In genomic region chr6:112906737-112907136, GRCh38 we compare ENCODE assay signal across 14 cellular contexts.
DNase-seq lines count a peak whose midpoint lies in the region; ATAC-seq and TF ChIP-seq lines count a peak whose summit lies in the region.
"Had no signal": no experiment of that assay in that cellular context is flagged by ENCODE, and none has a peak within 500 bp of the region (broad histone marks: within the 10 kb centered on the region; RNA-seq: fewer than 3 reads in every experiment).

No MANE protein-coding gene starts in this region.

- no peaks in the 10 kb centered on the region for H4K20me1 ChIP-seq in osteoblast (ENCODE audit: insufficient read depth, low read length)

- peak overlapping the region; percentile 80 for H3K27ac ChIP-seq in osteoblast (ENCODE audit: low read depth, low read length)
- H3K27ac ChIP-seq: gastrocnemius medialis had no signal

- no peak overlapping the region for H3K4me3 ChIP-seq in osteoblast (ENCODE audit: insufficient read depth, low read length)
- H3K4me3 ChIP-seq: gastrocnemius medialis had no signal

- peaks cover 26% of the 10 kb centered on the region for H3K4me1 ChIP-seq in osteoblast (ENCODE audit: insufficient read depth, low read length)
- H3K4me1 ChIP-seq: gastrocnemius medialis had no signal

- no peaks in the 10 kb centered on the region for H3K27me3 ChIP-seq in osteoblast (ENCODE audit: insufficient read depth, low read length)
- H3K27me3 ChIP-seq: gastrocnemius medialis had no signal

- no peak for ATAC-seq in HG02642 (IDR thresholded peaks at IDR 0.05; ENCODE audit: poor library complexity, unreplicated experiment)
- ATAC-seq: gastrocnemius medialis, HCT116 had no signal

- peak overlapping the region; percentile 59 for H3K4me2 ChIP-seq in osteoblast (ENCODE audit: insufficient read depth, low read length)

- no peak overlapping the region for H2AFZ ChIP-seq in osteoblast (ENCODE audit: low read length)

- H3K79me2 ChIP-seq in osteoblast (ENCODE audit: insufficient read depth, low read length): no peaks in the 10 kb centered on the region

- H3K36me3 ChIP-seq in osteoblast (ENCODE audit: insufficient read depth, low read length): no peaks in the 10 kb centered on the region
- H3K36me3 ChIP-seq: gastrocnemius medialis had no signal

- DNase-seq in DMS53 treated with DMSO at 0.1 percent for 48 hours (lab: John Stamatoyannopoulos, UW; ENCODE audit: unreplicated experiment) (peak; percentile 54), RPMI7951 (ENCODE audit: low read depth) (peak; percentile 97), fibroblast of the conjunctiva (ENCODE audit: low read depth) (peak; percentile 84), osteoblast (ENCODE audit: insufficient read length, low spot score, missing footprints) (peak; percentile 82), amygdala (lab: John Stamatoyannopoulos, UW) (no peak), HK-2 (ENCODE audit: unreplicated experiment) (no peak), dermis blood vessel endothelial cell (no peak)
- DNase-seq: activated CD4-positive, CD25-positive, alpha-beta regulatory T cell; CD8-positive, alpha-beta memory T cell; gastrocnemius medialis; MM.1S; NCI-H226 had no signal

- no peak for TF ChIP-seq CTCF in osteoblast (IDR thresholded peaks at IDR 0.05; ENCODE audit: extremely low read depth, low read depth, low read length)

- no peaks in the 10 kb centered on the region for H3K9me3 ChIP-seq in osteoblast (ENCODE audit: low read depth, low read length)
- H3K9me3 ChIP-seq: gastrocnemius medialis had no signal

Comparison
In these comparisons a context has a peak if more than half of its experiments do, and no peak if none do; other contexts are left out.
1. DNase-seq: peak in DMS53 treated with DMSO at 0.1 percent for 48 hours (single experiment), RPMI7951 (single experiment), fibroblast of the conjunctiva (single experiment) and osteoblast (single experiment); none in amygdala (0 of 56), HK-2 (single experiment) and dermis blood vessel endothelial cell (single experiment).